In the genomic region with DNA sequence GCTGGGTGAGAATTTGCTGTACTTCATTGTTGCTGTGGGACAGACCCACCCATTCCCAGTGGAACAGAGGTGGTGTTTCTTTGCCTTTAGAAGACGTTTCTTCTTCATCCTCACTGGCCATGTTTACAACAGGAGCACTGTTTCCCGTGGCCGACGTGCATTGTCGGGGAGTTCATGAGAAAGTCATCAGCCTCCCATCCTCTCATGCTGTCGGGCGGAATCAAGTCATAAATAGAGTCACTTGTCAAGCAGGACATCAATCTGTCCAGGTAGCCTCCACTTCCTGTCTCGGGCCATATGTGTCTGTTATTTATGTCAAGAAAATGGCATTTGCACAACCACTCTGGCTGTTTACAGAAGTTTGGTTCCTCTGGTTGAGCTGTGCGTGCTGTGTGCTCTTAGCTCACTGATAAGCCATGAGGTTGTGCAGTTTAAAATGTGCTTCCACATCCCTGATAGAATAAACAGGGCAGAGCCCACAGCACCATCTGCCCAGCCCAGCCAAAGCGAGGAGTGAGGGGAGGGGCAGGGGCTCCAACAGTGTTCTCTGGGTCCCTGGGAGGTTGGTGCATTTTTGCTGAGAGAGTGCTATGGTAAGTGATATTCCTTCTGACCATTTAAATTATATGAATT, we compare ENCODE assay signal across 22 cellular contexts.
"Had no signal": no experiment of that assay in that cellular context is flagged by ENCODE, and none has a peak within 500 bp of the region (broad histone marks: within the 10 kb centered on the region; RNA-seq: fewer than 3 reads in every experiment).

No MANE protein-coding gene starts in this region.

- DNase-seq: effector memory CD8-positive, alpha-beta T cell; esophagus squamous epithelium; foreskin fibroblast; immature natural killer cell; left cardiac atrium; left ventricle myocardium superior; mesendoderm; naive B cell; nephron progenitor cell; posterior cingulate gyrus; sigmoid colon; stimulated activated CD4-positive, alpha-beta T cell treated with anti-CD3 and anti-CD28 coated beads, Interleukin-12 subunit alpha, Interleukin-12 subunit beta, amount 100 ng/mL, for 4 hours; stimulated activated naive CD4-positive, alpha-beta T cell; stomach; substantia nigra; transverse colon had no signal

- H3K27me3 ChIP-seq: sigmoid colon, transverse colon had no signal

- H3K4me1 ChIP-seq: gastroesophageal sphincter, sigmoid colon, stomach, transverse colon had no signal

- H3K9me3 ChIP-seq: esophagus squamous epithelium, neutrophil, sigmoid colon, thoracic aorta, transverse colon had no signal

- H3K4me3 ChIP-seq: esophagus squamous epithelium, gastroesophageal sphincter, lung, sigmoid colon, skin epidermis, stomach, thoracic aorta, transverse colon had no signal

- ATAC-seq: effector memory CD8-positive, alpha-beta T cell; gastroesophageal sphincter; left cardiac atrium; left ventricle myocardium superior had no signal

- H3K36me3 ChIP-seq: esophagus squamous epithelium, gastroesophageal sphincter, neutrophil, sigmoid colon, stomach, thoracic aorta, transverse colon had no signal

- H3K27ac ChIP-seq: epithelial cell of prostate, esophagus squamous epithelium, gastroesophageal sphincter, neutrophil, sigmoid colon, skin epidermis, stomach, thoracic aorta, transverse colon had no signal
